ENCODE assay signal across 18 cellular contexts in genomic region chr6:12203001-12203400, GRCh38.
A peak's percentile ranks its signal among the peaks of the same experiment; 100 is the strongest.
DNase-seq lines count a peak whose midpoint lies in the region; ATAC-seq and TF ChIP-seq lines count a peak whose summit lies in the region.
"Had no signal": no experiment of that assay in that cellular context is flagged by ENCODE, and none has a peak within 500 bp of the region (broad histone marks: within the 10 kb centered on the region; RNA-seq: fewer than 3 reads in every experiment).

No MANE protein-coding gene starts in this region.

- TF ChIP-seq CTCF in IMR-90 (conservative IDR thresholded peaks at IDR 0.05; ENCODE audit: low read depth, low read length), result no peak
- TF ChIP-seq CTCF in epithelial cell of proximal tubule (conservative IDR thresholded peaks at IDR 0.05; ENCODE audit: low read depth, low read length), result no peak

- peak overlapping the region; percentile 25 for H2BK5ac ChIP-seq in IMR-90 (ENCODE audit: low read depth, low read length, poor library complexity, severe bottlenecking)

- BruUV-seq in IMR-90 (replicated peaks; lab: Mats Ljungman, UMichigan), result no TSS peak

- H3K4me1 ChIP-seq in IMR-90 (ENCODE audit: control insufficient read depth, insufficient read depth, low read length) (peaks cover 3% of the 10 kb centered on the region; the same call in 1 of the 2 replicates), mesodermal cell (ENCODE audit: control insufficient read depth, insufficient read depth, low read length, poor library complexity, severe bottlenecking) (peaks cover 9% of the 10 kb centered on the region)
- H3K4me1 ChIP-seq: heart left ventricle, prostate gland had no signal

- H3K36me3 ChIP-seq in IMR-90 (ENCODE audit: control insufficient read depth, insufficient read depth, low read length) (no peaks in the 10 kb centered on the region), mesodermal cell (ENCODE audit: control insufficient read depth, insufficient read depth, low read length) (no peaks in the 10 kb centered on the region)
- H3K36me3 ChIP-seq: heart left ventricle, MG63, prostate gland had no signal

- peak overlapping the region; percentile 77 for H2BK20ac ChIP-seq in IMR-90 (ENCODE audit: low read depth, low read length)

- no peak overlapping the region for H2AK9ac ChIP-seq in IMR-90 (replicated peaks; ENCODE audit: low read depth, low read length, poor library complexity)

- DNase-seq in AG08395 (ENCODE audit: low spot score), result peak; percentile 5
- DNase-seq in IMR-90, result peak; percentile 44
- peak; percentile 91 for DNase-seq in epithelial cell of proximal tubule (ENCODE audit: low read depth)
- DNase-seq in NCI-H2029 (lab: John Stamatoyannopoulos, UW), result no peak
- no peak for DNase-seq in caudate nucleus (lab: John Stamatoyannopoulos, UW)
- DNase-seq in KBM-7, result no peak
- DNase-seq: activated CD4-positive, alpha-beta T cell treated with anti-CD3 and anti-CD28 coated beads, Interleukin-2, amount 10 ng/mL, durations not matched to agents 7 days and 5 days; activated T-cell treated with anti-CD3 and anti-CD28 coated beads, Interleukin-2, amount 50 U/mL, for 72 hours; DMS 273 treated with DMSO at 0.1 percent for 48 hours; heart left ventricle; MG63; midbrain; PC-9; stimulated activated CD4-positive, alpha-beta T cell treated with anti-CD3 and anti-CD28 coated beads, Interleukin-1b, Interleukin-23, amount 100 ng/mL, for 48 hours; T-helper 17 cell had no signal

- H2AFZ ChIP-seq in IMR-90 (replicated peaks; ENCODE audit: low read length, poor library complexity), result peak overlapping the region; percentile 79
- H2AFZ ChIP-seq: PC-9 had no signal

- TF ChIP-seq POLR2A in IMR-90 (IDR thresholded peaks at IDR 0.05; ENCODE audit: low read depth, low read length), result no peak

- CTCF ChIA-PET in IMR-90 (lab: Yijun Ruan, JAX), result no interaction called here

- peaks cover 3% of the 10 kb centered on the region; the same call in 1 of the 2 replicates for H3K9me1 ChIP-seq in IMR-90 (ENCODE audit: insufficient read depth, low read length)

- peak; percentile 87 for ATAC-seq in IMR-90 (ENCODE audit: low read depth)
- ATAC-seq in GM21390 (IDR thresholded peaks at IDR 0.05; ENCODE audit: unreplicated experiment), result no peak
- ATAC-seq: activated T-cell treated with anti-CD3 and anti-CD28 coated beads, Interleukin-2, amount 50 U/mL, for 72 hours; heart left ventricle; T-helper 17 cell had no signal

- peak overlapping the region; percentile 37 to 79 for H4K8ac ChIP-seq in IMR-90 (ENCODE audit: low read depth in 2 of 2, low read length in 2 of 2)

- H3K9me3 ChIP-seq in IMR-90 (ENCODE audit: control insufficient read depth, insufficient read depth, low read length) (no peaks in the 10 kb centered on the region), mesodermal cell (ENCODE audit: control insufficient read depth, low read length) (no peaks in the 10 kb centered on the region)
- H3K9me3 ChIP-seq: heart left ventricle, MG63, prostate gland had no signal

- H4K20me1 ChIP-seq in IMR-90 (ENCODE audit: insufficient read depth, low read length), result no peaks in the 10 kb centered on the region

- POLR2A ChIA-PET in IMR-90 (lab: Charles Lee; ENCODE audit: unreplicated experiment), result no interaction called here

- peak overlapping the region; percentile 58; the same call in 1 of the 2 replicates for H3K4ac ChIP-seq in IMR-90 (ENCODE audit: low read depth, low read length)

- H4K91ac ChIP-seq in IMR-90 (ENCODE audit: insufficient read depth, low read depth, low read length), result peak overlapping the region; percentile 53

- H3K27ac ChIP-seq in IMR-90 (ENCODE audit: insufficient read depth, low read length) (peak overlapping the region; percentile 28), mesodermal cell (ENCODE audit: low read depth, low read length, severe bottlenecking) (peak overlapping the region; percentile 84), caudate nucleus (ENCODE audit: low read depth, low read length) (no peak overlapping the region)
- H3K27ac ChIP-seq: heart left ventricle, PC-9, prostate gland had no signal

- peak overlapping the region; percentile 4; the same call in 1 of the 2 replicates for H3K4me2 ChIP-seq in IMR-90 (ENCODE audit: low read depth, low read length)
- H3K4me2 ChIP-seq: PC-9 had no signal

- H3K14ac ChIP-seq in IMR-90 (replicated peaks; ENCODE audit: low read depth, low read length), result peak overlapping the region; percentile 78

- peak overlapping the region; percentile 3; the same call in 1 of the 2 replicates for H2AK5ac ChIP-seq in IMR-90 (ENCODE audit: low read depth, low read length)

- H3K27me3 ChIP-seq in IMR-90 (ENCODE audit: control insufficient read depth, insufficient read depth, low read length), result no peaks in the 10 kb centered on the region
- H3K27me3 ChIP-seq: MG63 had no signal

- no peak overlapping the region for H3K4me3 ChIP-seq in IMR-90 (ENCODE audit: insufficient read depth, low read depth, low read length)
- H3K4me3 ChIP-seq in epithelial cell of proximal tubule (ENCODE audit: low read depth, low read length), result no peak overlapping the region
- H3K4me3 ChIP-seq in mesodermal cell (ENCODE audit: extremely low read depth, insufficient read depth, low read length, poor library complexity, severe bottlenecking), result no peak overlapping the region
- H3K4me3 ChIP-seq: heart left ventricle, MG63, PC-9, prostate gland had no signal

- peak overlapping the region; percentile 26 for H3K56ac ChIP-seq in IMR-90 (ENCODE audit: extremely low read depth, insufficient read depth, low read length)

- dilution Hi-C loops in IMR-90 (cut with HindIII; ENCODE audit: low sequenced_read_pairs, unreplicated experiment), result no loop called here

- peak overlapping the region; percentile 15; the same call in 1 of the 2 replicates for H3K23ac ChIP-seq in IMR-90 (ENCODE audit: low read depth, low read length)

- H2BK120ac ChIP-seq in IMR-90 (ENCODE audit: low read depth, low read length), result peak overlapping the region; percentile 90

- H4K5ac ChIP-seq in IMR-90 (ENCODE audit: low read depth, low read length), result peak overlapping the region; percentile 18

- intact Hi-C loops in IMR-90 (cut with micrococcal nuclease), result no loop called here

- in situ Hi-C loops in IMR-90 (cut with MboI; ENCODE audit: low sequenced_read_pairs) (no loop called here), KBM-7 (cut with MboI; ENCODE audit: low pct_unique_long_range_greater_than_20kb, low sequenced_read_pairs) (no loop called here)

- H3K18ac ChIP-seq in IMR-90 (ENCODE audit: low read depth, low read length), result peak overlapping the region; percentile 1; the same call in 1 of the 2 replicates

- 21% methylated on average over 5 of the region's 6 CpGs; no CpG with 5 or more reads in 1 of the 2 experiments for WGBS in IMR-90 (ENCODE audit: extremely low coverage in 2 of 2, insufficient read length in 1 of 2), 2 experiments
- 24 to 33% methylated on average over 5 to 6 of the region's 6 CpGs for WGBS in mesodermal cell (ENCODE audit: insufficient coverage in 2 of 2), 2 experiments

- TF ChIP-seq RAD21 in IMR-90 (IDR thresholded peaks at IDR 0.05; ENCODE audit: low read length), result no peak

- H3K79me1 ChIP-seq in IMR-90 (ENCODE audit: low read depth in 1 of 2, low read length in 2 of 2), result no peaks in the 10 kb centered on the region

- H2BK15ac ChIP-seq in IMR-90 (ENCODE audit: low read depth, low read length), result peak overlapping the region; percentile 53; the same call in 2 of the 3 replicates

- H3K9ac ChIP-seq in IMR-90 (ENCODE audit: low read depth, low read length), result no peak overlapping the region

TF ChIP-seq in IMR-90, 13 proteins besides CTCF, POLR2A, EP300 and RAD21:
- TF ChIP-seq MAZ (IDR thresholded peaks at IDR 0.05; ENCODE audit: borderline replicate concordance, low read depth, low read length), result no peak
- no peak for TF ChIP-seq RFX5 (IDR thresholded peaks at IDR 0.05; ENCODE audit: low read depth, low read length)
- TF ChIP-seq BHLHE40 (IDR thresholded peaks at IDR 0.05; ENCODE audit: low read depth, low read length), result no peak
- TF ChIP-seq NFE2L2 (IDR thresholded peaks at IDR 0.05; ENCODE audit: low read depth, low read length), result no peak
- TF ChIP-seq CEBPB (IDR thresholded peaks at IDR 0.05; ENCODE audit: low read depth, low read length), result no peak
- no peak for TF ChIP-seq CHD1 (IDR thresholded peaks at IDR 0.05; ENCODE audit: low read depth, low read length)
- no peak for TF ChIP-seq RCOR1 (IDR thresholded peaks at IDR 0.05; ENCODE audit: insufficient replicate concordance, low read length)
- TF ChIP-seq SMC3 (IDR thresholded peaks at IDR 0.05; ENCODE audit: low read depth, low read length), result no peak
- TF ChIP-seq FOS (IDR thresholded peaks at IDR 0.05; ENCODE audit: low read depth, low read length), result no peak
- TF ChIP-seq MXI1 (IDR thresholded peaks at IDR 0.05; ENCODE audit: borderline replicate concordance, low read depth, low read length), result no peak

Comparison
In these comparisons a context has a peak if more than half of its experiments do, and no peak if none do; other contexts are left out.
1. DNase-seq: peak in AG08395 (single experiment), IMR-90 (single experiment) and epithelial cell of proximal tubule (single experiment); none in NCI-H2029 (single experiment), caudate nucleus (0 of 61) and KBM-7 (single experiment).